9 cellular contexts compared by ENCODE assay signal in genomic region chr3:10950476-10951294, GRCh38. TPM values are rescaled to one million over a fixed set of nuclear protein-coding genes. Genes with fewer than 3 reads are reported as not detected.
DNase-seq lines count a peak whose midpoint lies in the region; ATAC-seq and TF ChIP-seq lines count a peak whose summit lies in the region.
"Had no signal": no experiment of that assay in that cellular context is flagged by ENCODE, and none has a peak within 500 bp of the region (broad histone marks: within the 10 kb centered on the region; RNA-seq: fewer than 3 reads in every experiment).

No MANE protein-coding gene starts in this region.

- H3K27ac ChIP-seq in HL-60 (replicated peaks) (no peak overlapping the region), hepatocyte (no peak overlapping the region)
- H3K27ac ChIP-seq: skin epidermis had no signal

- no peaks in the 10 kb centered on the region; the same call in 1 of the 2 replicates for H3K27me3 Mint-ChIP-seq in WTC11 (ENCODE audit: low read depth)

- H3K4me3 Mint-ChIP-seq in WTC11: no peak overlapping the region

- peak; percentile 71 for ATAC-seq in WTC11
- ATAC-seq in HG03469 (IDR thresholded peaks at IDR 0.05; ENCODE audit: unreplicated experiment): no peak

- H2AFZ ChIP-seq in hepatocyte: no peak overlapping the region

- H3K79me2 ChIP-seq in hepatocyte: no peaks in the 10 kb centered on the region

- H4K20me1 ChIP-seq in hepatocyte (ENCODE audit: insufficient read depth, poor library complexity, severe bottlenecking): no peaks in the 10 kb centered on the region

- no peak overlapping the region for H3K4me3 ChIP-seq in HL-60 (replicated peaks; ENCODE audit: insufficient read depth, low read length)
- H3K4me3 ChIP-seq in hepatocyte: no peak overlapping the region
- H3K4me3 ChIP-seq: skin epidermis had no signal

- peak; percentile 55 for TF ChIP-seq CTCF in HL-60 (IDR thresholded peaks at IDR 0.05; ENCODE audit: insufficient read depth, low read length)
- no peak; the same call in 1 of the 2 replicates for TF ChIP-seq CTCF in WTC11 (IDR thresholded peaks at IDR 0.05)
- TF ChIP-seq CTCF in hepatocyte (IDR thresholded peaks at IDR 0.05; ENCODE audit: poor library complexity): peak; percentile 61

- CTCF ChIA-PET in WTC11 (lab: Charles Lee): interaction anchor here (0.6 to 1.8 kb wide), 31 partner anchors 9 to 192 kb away, joined by 3 to 27 read pairs (median 4); partner anchors contain the start of gene SLC6A1

- POLR2A ChIA-PET in WTC11 (lab: Charles Lee): no interaction called here

- no peaks in the 10 kb centered on the region for H3K36me3 Mint-ChIP-seq in WTC11

- no peaks in the 10 kb centered on the region for H3K9me3 ChIP-seq in hepatocyte (ENCODE audit: low read depth)

- H3K4me1 Mint-ChIP-seq in WTC11: no peaks in the 10 kb centered on the region

- no peaks in the 10 kb centered on the region for H3K4me1 ChIP-seq in hepatocyte (ENCODE audit: insufficient read depth)

- H3K27ac Mint-ChIP-seq in WTC11: no peak overlapping the region

- H3K4me2 ChIP-seq in hepatocyte: no peak overlapping the region

- WGBS in hepatocyte (ENCODE audit: low lambda C conversion rate, missing lambda C conversion rate): 53% methylated on average over 12 of the region's 12 CpGs

- H3K27me3 ChIP-seq in HL-60 (ENCODE audit: insufficient read depth, poor library complexity, severe bottlenecking) (no peaks in the 10 kb centered on the region), hepatocyte (peaks cover 2% of the 10 kb centered on the region)

- H3K9me2 ChIP-seq in hepatocyte (replicated peaks; ENCODE audit: insufficient read depth): no peaks in the 10 kb centered on the region

- peak; percentile 64 for DNase-seq in D341Med (ENCODE audit: low spot score)
- peak in 1 of 2 experiments; percentile 14 for DNase-seq in HL-60 (ENCODE audit: low read depth in 1 of 2, low spot score in 1 of 2)
- DNase-seq in WTC11 (ENCODE audit: low spot score): peak; percentile 40
- DNase-seq in hepatocyte (ENCODE audit: low spot score): peak; percentile 45
- peak; percentile 84 for DNase-seq in superior temporal gyrus (ENCODE audit: extremely low spot score)
- no peak for DNase-seq in stimulated activated CD4-positive, alpha-beta T cell treated with anti-CD3 and anti-CD28 coated beads, Interleukin-4, amount 100 ng/mL, for 1 hour
- DNase-seq in occipital lobe (lab: John Stamatoyannopoulos, UW): no peak

- H3K9me3 Mint-ChIP-seq in WTC11: no peaks in the 10 kb centered on the region

- no peaks in the 10 kb centered on the region for H3K36me3 ChIP-seq in hepatocyte (replicated peaks; ENCODE audit: insufficient read depth, low read depth)

TF ChIP-seq in WTC11, 78 proteins besides CTCF, POLR2A, EP300 and RAD21:
- TF ChIP-seq, protein P1, sequence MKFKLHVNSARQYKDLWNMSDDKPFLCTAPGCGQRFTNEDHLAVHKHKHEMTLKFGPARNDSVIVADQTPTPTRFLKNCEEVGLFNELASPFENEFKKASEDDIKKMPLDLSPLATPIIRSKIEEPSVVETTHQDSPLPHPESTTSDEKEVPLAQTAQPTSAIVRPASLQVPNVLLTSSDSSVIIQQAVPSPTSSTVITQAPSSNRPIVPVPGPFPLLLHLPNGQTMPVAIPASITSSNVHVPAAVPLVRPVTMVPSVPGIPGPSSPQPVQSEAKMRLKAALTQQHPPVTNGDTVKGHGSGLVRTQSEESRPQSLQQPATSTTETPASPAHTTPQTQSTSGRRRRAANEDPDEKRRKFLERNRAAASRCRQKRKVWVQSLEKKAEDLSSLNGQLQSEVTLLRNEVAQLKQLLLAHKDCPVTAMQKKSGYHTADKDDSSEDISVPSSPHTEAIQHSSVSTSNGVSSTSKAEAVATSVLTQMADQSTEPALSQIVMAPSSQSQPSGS (CRISPR knock-in tag; IDR thresholded peaks at IDR 0.05; ENCODE audit: borderline replicate concordance, low read depth): no peak
- TF ChIP-seq GTF2I (CRISPR knock-in tag; conservative IDR thresholded peaks at IDR 0.05) (no peak), TP53 (CRISPR knock-in tag; IDR thresholded peaks at IDR 0.05) (no peak)

RNA-seq across cellular contexts. Expression of gene SLC6A1, which starts 41.9 kb away (rescaled TPM):
- total RNA-seq in WTC11 (2021) (0.50 to 0.72 TPM (median 0.50 TPM) in 3 replicates), hepatocyte (3.9 and 5.7 TPM in 2 replicates), occipital lobe (61.1 TPM)
- 1.7 and 3.6 TPM in 2 replicates for polyA plus RNA-seq in hepatocyte

Comparison
In these comparisons a context has a peak if more than half of its experiments do, and no peak if none do; other contexts are left out.
1. DNase-seq: peak in D341Med (single experiment), WTC11 (single experiment), hepatocyte (single experiment) and superior temporal gyrus (single experiment); none in stimulated activated CD4-positive, alpha-beta T cell treated with anti-CD3 and anti-CD28 coated beads, Interleukin-4, amount 100 ng/mL, for 1 hour (single experiment) and occipital lobe (single experiment).